Comparison of ENCODE assay signal across 16 cellular contexts in the genomic region with DNA sequence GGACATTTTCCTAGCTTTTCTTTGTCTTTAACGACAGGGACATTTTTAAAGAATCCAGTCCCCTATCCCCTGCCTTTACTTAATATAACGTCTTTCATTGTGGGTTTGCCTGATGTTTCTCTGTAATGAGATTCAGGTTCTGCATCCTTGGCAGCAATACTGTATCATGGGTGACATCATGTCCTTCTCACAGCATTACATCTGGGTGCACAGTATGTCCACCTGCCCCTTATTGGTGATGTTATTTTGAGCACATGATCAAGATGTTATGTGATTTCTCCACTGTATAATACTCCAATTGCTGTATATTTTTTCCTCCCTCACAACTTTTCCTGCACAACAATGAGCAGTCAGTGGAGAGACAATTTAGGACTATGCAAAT. TPM values are rescaled to one million over a fixed set of nuclear protein-coding genes. Genes with fewer than 3 reads are reported as not detected.
DNase-seq lines count a peak whose midpoint lies in the region; ATAC-seq, FAIRE-seq and TF ChIP-seq lines count a peak whose summit lies in the region.
"Had no signal": no experiment of that assay in that cellular context is flagged by ENCODE, and none has a peak within 500 bp of the region (broad histone marks: within the 10 kb centered on the region; RNA-seq: fewer than 3 reads in every experiment).

No MANE protein-coding gene starts in this region.

- H3K27ac Mint-ChIP-seq in astrocyte (ENCODE audit: unreplicated experiment), result no peak overlapping the region
- H3K27ac Mint-ChIP-seq in immature natural killer cell, result no peak overlapping the region
- H3K27ac Mint-ChIP-seq: activated CD4-positive, alpha-beta T cell treated with anti-CD3 and anti-CD28 coated beads for 36 hours; CD4-positive, CD25-positive, alpha-beta regulatory T cell; memory B cell; natural killer cell treated with Interleukin-12 subunit alpha and Interleukin-12 subunit beta and Interleukin-15 and Interleukin-18, amount 100 ng/mL, for 72 hours; progenitor cell of endocrine pancreas; stimulated activated naive CD8-positive, alpha-beta T cell treated with anti-CD3 and anti-CD28 coated beads, Interleukin-15, Interleukin-2, amounts not matched to agents 100 ng/mL and 50 ng/mL, for 24 hours had no signal

- H3K4me3 Mint-ChIP-seq in astrocyte (ENCODE audit: unreplicated experiment) (no peak overlapping the region), immature natural killer cell (no peak overlapping the region)
- H3K4me3 Mint-ChIP-seq: activated CD4-positive, alpha-beta T cell treated with anti-CD3 and anti-CD28 coated beads for 36 hours; memory B cell; natural killer cell treated with Interleukin-12 subunit alpha and Interleukin-12 subunit beta and Interleukin-15 and Interleukin-18, amount 100 ng/mL, for 72 hours; stimulated activated naive CD8-positive, alpha-beta T cell treated with anti-CD3 and anti-CD28 coated beads, Interleukin-15, Interleukin-2, amounts not matched to agents 100 ng/mL and 50 ng/mL, for 24 hours had no signal

- H3K27ac ChIP-seq in HepG2 (ENCODE audit: extremely low read length, insufficient read depth, low read length), result no peak overlapping the region
- no peak overlapping the region for H3K27ac ChIP-seq in right lobe of liver
- peak overlapping the region; percentile 45 for H3K27ac ChIP-seq in astrocyte (ENCODE audit: low read depth, low read length)
- H3K27ac ChIP-seq in thoracic aorta, result no peak overlapping the region
- H3K27ac ChIP-seq: spleen had no signal

- no peaks in the 10 kb centered on the region; a peak in 1 of 5 replicates for H3K27me3 ChIP-seq in HepG2 (ENCODE audit: control insufficient read depth in 1 of 2, insufficient read depth in 2 of 2, low read length in 2 of 2)
- no peaks in the 10 kb centered on the region for H3K27me3 ChIP-seq in right lobe of liver
- no peaks in the 10 kb centered on the region for H3K27me3 ChIP-seq in astrocyte (ENCODE audit: insufficient read depth, low read length)
- no peaks in the 10 kb centered on the region for H3K27me3 ChIP-seq in thoracic aorta (replicated peaks; ENCODE audit: insufficient read depth)

- POLR2A ChIA-PET in HepG2 (lab: Yijun Ruan, JAX), result no interaction called here

- peaks cover 6% of the 10 kb centered on the region for H3K4me1 ChIP-seq in HepG2 (ENCODE audit: insufficient read depth, low read length)
- H3K4me1 ChIP-seq in right lobe of liver, result no peaks in the 10 kb centered on the region
- peaks cover 7% of the 10 kb centered on the region for H3K4me1 ChIP-seq in astrocyte (ENCODE audit: insufficient read depth, low read length)
- no peaks in the 10 kb centered on the region for H3K4me1 ChIP-seq in thoracic aorta (ENCODE audit: control insufficient read depth in 1 of 2, low read depth in 2 of 2)
- H3K4me1 ChIP-seq: spleen had no signal

- CTCF ChIA-PET in HepG2 (lab: Yijun Ruan, JAX; ENCODE audit: low intra/inter-chr PET ratio, low total read pairs), result no interaction called here

- no TSS peak for BruUV-seq in HepG2 (replicated peaks; lab: Mats Ljungman, UMichigan)

- H4K20me1 ChIP-seq in HepG2 (ENCODE audit: insufficient read depth, low read length) (no peaks in the 10 kb centered on the region), astrocyte (ENCODE audit: insufficient read depth, low read length) (no peaks in the 10 kb centered on the region)

- FAIRE-seq in HepG2 (lab: Jason Lieb, UNC) (no peak), astrocyte (lab: Jason Lieb, UNC) (no peak)

- ATAC-seq in HepG2 (no peak), right lobe of liver (no peak), HG03066 (IDR thresholded peaks at IDR 0.05; ENCODE audit: low read depth, unreplicated experiment) (peak; percentile 17), thoracic aorta (ENCODE audit: insufficient number of reproducible peaks, low FRiP score, low read depth) (peak; percentile 16)

- no peak overlapping the region for H3K9ac ChIP-seq in HepG2 (ENCODE audit: insufficient read depth, low read depth, low read length)
- H3K9ac ChIP-seq in astrocyte (ENCODE audit: low read length), result no peak overlapping the region

- H2AFZ ChIP-seq in HepG2 (ENCODE audit: low read length) (no peak overlapping the region), astrocyte (ENCODE audit: low read depth, low read length) (no peak overlapping the region)

- intact Hi-C loops in HepG2 (cut with micrococcal nuclease; ENCODE audit: unreplicated experiment) (loop anchor here (10.0 kb wide), 1 partner anchor 211 kb away; a partner anchor contains a TSS), right lobe of liver (cut with DNase I) (no loop called here)

- H3K79me2 ChIP-seq in HepG2 (ENCODE audit: insufficient read depth, low read length), result no peaks in the 10 kb centered on the region
- no peaks in the 10 kb centered on the region for H3K79me2 ChIP-seq in astrocyte (ENCODE audit: insufficient read depth, low read length)

- H3K27me3 Mint-ChIP-seq in astrocyte (ENCODE audit: low read depth, unreplicated experiment) (no peaks in the 10 kb centered on the region), immature natural killer cell (ENCODE audit: low read depth in 3 of 3) (peaks cover 0 to 19% (median 3%) of the 10 kb centered on the region in 3 donors)
- H3K27me3 Mint-ChIP-seq: progenitor cell of endocrine pancreas had no signal

- no peak for TF ChIP-seq CTCF in HepG2 (CRISPR knock-in tag; IDR thresholded peaks at IDR 0.05)
- no peak for TF ChIP-seq CTCF in right lobe of liver (IDR thresholded peaks at IDR 0.05)
- TF ChIP-seq CTCF in astrocyte (IDR thresholded peaks at IDR 0.05; ENCODE audit: insufficient read depth, low read depth, low read length), result no peak
- TF ChIP-seq CTCF in thoracic aorta (IDR thresholded peaks at IDR 0.05), result no peak

- H3K4me3 ChIP-seq in HepG2 (replicated peaks in 1 of 3; ENCODE audit: insufficient read depth in 1 of 3, low read depth in 2 of 3, low read length in 3 of 3), result no peak overlapping the region
- no peak overlapping the region for H3K4me3 ChIP-seq in right lobe of liver
- H3K4me3 ChIP-seq in astrocyte (ENCODE audit: insufficient read depth, low read depth, low read length), result no peak overlapping the region
- H3K4me3 ChIP-seq in thoracic aorta, result no peak overlapping the region
- H3K4me3 ChIP-seq: spleen had no signal

- H3K36me3 Mint-ChIP-seq in astrocyte (ENCODE audit: low read depth, unreplicated experiment) (no peaks in the 10 kb centered on the region), immature natural killer cell (no peaks in the 10 kb centered on the region)
- H3K36me3 Mint-ChIP-seq: CD4-positive, CD25-positive, alpha-beta regulatory T cell; memory B cell; natural killer cell treated with Interleukin-12 subunit alpha and Interleukin-12 subunit beta and Interleukin-15 and Interleukin-18, amount 100 ng/mL, for 72 hours had no signal

- H3K9me3 Mint-ChIP-seq in astrocyte (ENCODE audit: unreplicated experiment) (peaks cover 3% of the 10 kb centered on the region), immature natural killer cell (no peaks in the 10 kb centered on the region)
- H3K9me3 Mint-ChIP-seq: memory B cell; natural killer cell treated with Interleukin-12 subunit alpha and Interleukin-12 subunit beta and Interleukin-15 and Interleukin-18, amount 100 ng/mL, for 72 hours; stimulated activated naive CD8-positive, alpha-beta T cell treated with anti-CD3 and anti-CD28 coated beads, Interleukin-15, Interleukin-2, amounts not matched to agents 100 ng/mL and 50 ng/mL, for 24 hours had no signal

- H3K36me3 ChIP-seq in HepG2 (replicated peaks in 1 of 2; ENCODE audit: control insufficient read depth in 1 of 2, insufficient read depth in 2 of 2, low read length in 2 of 2), result no peaks in the 10 kb centered on the region
- H3K36me3 ChIP-seq in right lobe of liver, result no peaks in the 10 kb centered on the region
- no peaks in the 10 kb centered on the region for H3K36me3 ChIP-seq in astrocyte (ENCODE audit: insufficient read depth, low read length)
- no peaks in the 10 kb centered on the region for H3K36me3 ChIP-seq in thoracic aorta
- H3K36me3 ChIP-seq: spleen had no signal

- in situ Hi-C loops in HepG2 (cut with HindIII; ENCODE audit: extremely low pct_ligation_motif_present, low pct_unique_long_range_greater_than_20kb), result no loop called here

- peaks cover 16% of the 10 kb centered on the region for H3K4me1 Mint-ChIP-seq in astrocyte (ENCODE audit: low read depth, unreplicated experiment)
- H3K4me1 Mint-ChIP-seq in immature natural killer cell, result no peaks in the 10 kb centered on the region
- H3K4me1 Mint-ChIP-seq: activated CD4-positive, alpha-beta T cell treated with anti-CD3 and anti-CD28 coated beads for 36 hours; CD4-positive, CD25-positive, alpha-beta regulatory T cell had no signal

- WGBS in HepG2 (ENCODE audit: low lambda C conversion rate), result 45% methylated on average over 2 of the region's 2 CpGs
- 57% methylated on average over 2 of the region's 2 CpGs for WGBS in right lobe of liver (ENCODE audit: insufficient coverage, low coverage, low lambda C conversion rate, missing lambda C conversion rate)

- H3K4me2 ChIP-seq in HepG2 (ENCODE audit: low read depth, low read length), result no peak overlapping the region
- peak overlapping the region; percentile 14 for H3K4me2 ChIP-seq in astrocyte (ENCODE audit: low read length)

- no peak for TF ChIP-seq RAD21 in HepG2 (CRISPR knock-in tag; IDR thresholded peaks at IDR 0.05)

- DNase-seq in HepG2 (ENCODE audit: low spot score) (no peak), right lobe of liver (no peak), astrocyte (ENCODE audit: low read depth) (peak; percentile 30), thoracic aorta (ENCODE audit: low spot score) (no peak), immature natural killer cell (no peak), islet precursor cell (no peak), HCEC 1CT (no peak)
- DNase-seq: NCI-H1694, spleen had no signal

- no peak for TF ChIP-seq POLR2A in HepG2 (IDR thresholded peaks at IDR 0.05; ENCODE audit: insufficient read depth in 1 of 2, low read depth in 2 of 2, low read length in 2 of 2)
- no peak for TF ChIP-seq POLR2A in right lobe of liver (IDR thresholded peaks at IDR 0.05)

- TF ChIP-seq EP300 in HepG2 (IDR thresholded peaks at IDR 0.05; ENCODE audit: low read depth in 2 of 2, low read length in 2 of 2) (no peak), HepG2 (CRISPR knock-in tag; IDR thresholded peaks at IDR 0.05; ENCODE audit: borderline replicate concordance) (no peak)

- H3K9me3 ChIP-seq in HepG2 (ENCODE audit: low read length) (no peaks in the 10 kb centered on the region), right lobe of liver (no peaks in the 10 kb centered on the region), astrocyte (ENCODE audit: insufficient read depth, low read depth, low read length) (no peaks in the 10 kb centered on the region), thoracic aorta (no peaks in the 10 kb centered on the region)
- H3K9me3 ChIP-seq: spleen had no signal

RNA-seq across cellular contexts. Expression of gene STK33, which starts 9.7 kb away (rescaled TPM):
- total RNA-seq in HepG2 (2016; rRNA removed; fragmentation: Illumina TruSeq; extraction: Trizol) (12.6 and 15.9 TPM in 2 replicates), right lobe of liver (1 to 10 TPM in 1 of 6 experiments, under 1 TPM in 3, not detected in 2; 0.12 to 1.1 (median 0.42) TPM), astrocyte (7.5 and 8.1 TPM in 2 replicates), thoracic aorta (1 to 10 TPM in 1 of 2 donors, not detected in 1; 1.3 TPM)
- total RNA-seq in HepG2 (2016; cell fraction: cytosol; rRNA removed; fragmentation: Illumina TruSeq; extraction: Trizol; ENCODE audit: low read depth), result 22.7 and 24.2 TPM in 2 replicates
- 13.7 and 14.7 TPM in 2 replicates for total RNA-seq in HepG2 (2016; cell fraction: insoluble cytoplasmic fraction; rRNA removed; fragmentation: Illumina TruSeq; extraction: Trizol)
- 13.5 and 16.1 TPM in 2 replicates for total RNA-seq in HepG2 (2016; cell fraction: membrane; rRNA removed; fragmentation: Illumina TruSeq; extraction: Trizol)
- total RNA-seq in HepG2 (2016; cell fraction: nucleus; rRNA removed; fragmentation: Illumina TruSeq; extraction: Trizol), result 12.1 and 14.4 TPM in 2 replicates
- polyA plus RNA-seq in HepG2 (2011; rRNA removed) (1.9 and 2.7 TPM in 2 replicates), immature natural killer cell (not detected)
- polyA plus RNA-seq in HepG2 (2011; cell fraction: cytosol; rRNA removed), result 1.9 and 2.1 TPM in 2 replicates
- polyA plus RNA-seq in HepG2 (2011; cell fraction: nucleus; rRNA removed), result 1.6 and 1.8 TPM in 2 replicates
- polyA plus RNA-seq in HepG2 (2012), result 1.7 and 2.1 TPM in 2 replicates
- polyA plus RNA-seq in HepG2 (2016; cell fraction: cytosol; fragmentation: Illumina TruSeq; extraction: Trizol; ENCODE audit: low read depth), result 0.68 and 0.96 TPM in 2 replicates
- polyA plus RNA-seq in HepG2 (2016; cell fraction: insoluble cytoplasmic fraction; fragmentation: Illumina TruSeq; extraction: Trizol; ENCODE audit: low read depth), result 12.9 and 13.5 TPM in 2 replicates
- 3.1 and 3.2 TPM in 2 replicates for polyA plus RNA-seq in HepG2 (2016; cell fraction: membrane; fragmentation: Illumina TruSeq; extraction: Trizol; ENCODE audit: low read depth)
- 12.5 and 14.7 TPM in 2 replicates for polyA plus RNA-seq in HepG2 (2016; cell fraction: nucleus; fragmentation: Illumina TruSeq; extraction: Trizol; ENCODE audit: insufficient read depth, low read depth)
- 1.5 and 1.8 TPM in 2 replicates for polyA minus RNA-seq in HepG2 (2011; rRNA and poly(A)+ RNA removed; ENCODE audit: low replicate concordance)
- 2.5 and 2.8 TPM in 2 replicates for polyA minus RNA-seq in HepG2 (2011; cell fraction: cytosol; rRNA and poly(A)+ RNA removed)
- 5.0 and 5.7 TPM in 2 replicates for polyA minus RNA-seq in HepG2 (2011; cell fraction: nucleus; rRNA and poly(A)+ RNA removed)

Comparison
In these comparisons a context has a peak if more than half of its experiments do, and no peak if none do; other contexts are left out.
1. ATAC-seq: peak in HG03066 (single experiment) and thoracic aorta (single experiment); none in HepG2 (single experiment) and right lobe of liver (0 of 4).